10 cellular contexts compared by ENCODE assay signal in the genomic region with DNA sequence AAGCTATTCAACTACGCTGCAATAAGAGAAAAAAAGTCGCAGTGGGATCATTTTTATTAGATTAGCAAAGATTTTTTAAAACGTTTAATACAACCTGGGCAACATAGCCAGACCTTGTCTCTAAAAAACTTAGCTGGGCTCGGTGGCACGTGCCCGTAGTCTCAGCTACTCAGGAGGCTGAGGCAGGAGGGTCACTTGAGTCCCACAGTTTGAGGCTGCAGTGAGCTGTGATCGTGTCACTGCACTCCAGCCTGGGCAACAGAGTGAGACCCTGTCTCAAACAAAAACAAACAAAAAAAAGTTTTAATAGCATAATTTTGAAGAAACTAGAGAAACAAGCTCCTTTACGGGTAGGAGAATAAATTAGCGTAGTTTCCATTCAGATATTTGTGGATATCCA. TPM values are rescaled to one million over a fixed set of nuclear protein-coding genes. Genes with fewer than 3 reads are reported as not detected.
DNase-seq lines count a peak whose midpoint lies in the region; ATAC-seq and TF ChIP-seq lines count a peak whose summit lies in the region.
"Had no signal": no experiment of that assay in that cellular context is flagged by ENCODE, and none has a peak within 500 bp of the region (broad histone marks: within the 10 kb centered on the region; RNA-seq: fewer than 3 reads in every experiment).

No MANE protein-coding gene starts in this region.

- peaks cover 34% of the 10 kb centered on the region for H3K79me2 ChIP-seq in ACC112 (ENCODE audit: control insufficient read depth, insufficient read depth, low read length, unreplicated experiment)

- H3K4me3 Mint-ChIP-seq in HFFc6: peak overlapping the region; percentile 88
- peak overlapping the region; percentile 82 for H3K4me3 Mint-ChIP-seq in activated naive CD8-positive, alpha-beta T cell treated with anti-CD3 and anti-CD28 coated beads, Interleukin-2, amount 50 U/mL, for 24 hours

- peaks cover 20% of the 10 kb centered on the region for H3K4me1 Mint-ChIP-seq in HFFc6 (ENCODE audit: low read depth)
- H3K4me1 Mint-ChIP-seq in activated naive CD8-positive, alpha-beta T cell treated with anti-CD3 and anti-CD28 coated beads, Interleukin-2, amount 50 U/mL, for 24 hours: peaks cover 29% of the 10 kb centered on the region

- peak overlapping the region; percentile 91 for H3K4me3 ChIP-seq in ACC112 (ENCODE audit: low read depth, low read length)
- H3K4me3 ChIP-seq in mesodermal cell (ENCODE audit: extremely low read depth, insufficient read depth, low read length, poor library complexity, severe bottlenecking): peak overlapping the region; percentile 58

- H3K27ac ChIP-seq in ACC112 (ENCODE audit: low read depth, low read length) (peak overlapping the region; percentile 74; the same call in 1 of the 2 replicates), mesodermal cell (ENCODE audit: low read depth, low read length, severe bottlenecking) (no peak overlapping the region)

- peaks cover 3% of the 10 kb centered on the region for H3K27me3 Mint-ChIP-seq in HFFc6 (ENCODE audit: insufficient read depth)
- H3K27me3 Mint-ChIP-seq in activated naive CD8-positive, alpha-beta T cell treated with anti-CD3 and anti-CD28 coated beads, Interleukin-2, amount 50 U/mL, for 24 hours: no peaks in the 10 kb centered on the region

- H3K9me3 ChIP-seq in mesodermal cell (ENCODE audit: control insufficient read depth, low read length): no peaks in the 10 kb centered on the region

- WGBS in mesodermal cell (ENCODE audit: insufficient coverage in 2 of 2), 2 experiments: 86 to 87% methylated on average over 8 of the region's 9 CpGs

- DNase-seq in HFFc6: no peak
- peak; percentile 12 for DNase-seq in activated naive CD8-positive, alpha-beta T cell treated with anti-CD3 and anti-CD28 coated beads, Interleukin-2, amount 50 U/mL, for 24 hours
- no peak for DNase-seq in putamen (ENCODE audit: low spot score)
- no peak for DNase-seq in SK-N-DZ (ENCODE audit: low spot score)
- DNase-seq: DMS 273 treated with DMSO at 0.1 percent for 48 hours; effector CD4-positive, alpha-beta T cell had no signal

- H3K27ac Mint-ChIP-seq in HFFc6: peak overlapping the region; percentile 93
- H3K27ac Mint-ChIP-seq in activated naive CD8-positive, alpha-beta T cell treated with anti-CD3 and anti-CD28 coated beads, Interleukin-2, amount 50 U/mL, for 24 hours: peak overlapping the region; percentile 93

- no peak for ATAC-seq in activated naive CD8-positive, alpha-beta T cell treated with anti-CD3 and anti-CD28 coated beads, Interleukin-2, amount 50 U/mL, for 24 hours
- ATAC-seq in HG03457 (IDR thresholded peaks at IDR 0.05; ENCODE audit: unreplicated experiment): no peak
- no peak for ATAC-seq in GM21447 (IDR thresholded peaks at IDR 0.05; ENCODE audit: unreplicated experiment)

- H3K27me3 ChIP-seq in ACC112 (ENCODE audit: insufficient read depth, low read length): no peaks in the 10 kb centered on the region

- no peak overlapping the region for H2AFZ ChIP-seq in ACC112 (ENCODE audit: low read length, unreplicated experiment)

- no peak for TF ChIP-seq CTCF in HFFc6 (IDR thresholded peaks at IDR 0.05)

- no peaks in the 10 kb centered on the region for H3K36me3 Mint-ChIP-seq in HFFc6 (ENCODE audit: low read depth)
- peaks cover 3% of the 10 kb centered on the region for H3K36me3 Mint-ChIP-seq in activated naive CD8-positive, alpha-beta T cell treated with anti-CD3 and anti-CD28 coated beads, Interleukin-2, amount 50 U/mL, for 24 hours (ENCODE audit: low read depth)

- peaks cover 10% of the 10 kb centered on the region for H3K4me1 ChIP-seq in ACC112 (ENCODE audit: control insufficient read depth, insufficient read depth, low read length, unreplicated experiment)
- H3K4me1 ChIP-seq in mesodermal cell (ENCODE audit: control insufficient read depth, insufficient read depth, low read length, poor library complexity, severe bottlenecking): peaks cover 5% of the 10 kb centered on the region

- H3K9me3 Mint-ChIP-seq in HFFc6: no peaks in the 10 kb centered on the region
- no peaks in the 10 kb centered on the region for H3K9me3 Mint-ChIP-seq in activated naive CD8-positive, alpha-beta T cell treated with anti-CD3 and anti-CD28 coated beads, Interleukin-2, amount 50 U/mL, for 24 hours

- H3K36me3 ChIP-seq in ACC112 (ENCODE audit: insufficient read depth, low read length): no peaks in the 10 kb centered on the region
- no peaks in the 10 kb centered on the region for H3K36me3 ChIP-seq in mesodermal cell (ENCODE audit: control insufficient read depth, insufficient read depth, low read length)

RNA-seq across cellular contexts. Expression of a gene that starts 1.0 kb away (rescaled TPM):
- total RNA-seq in HFFc6 (2021; fragmentation: NEBNext Ultra II Directional; extraction: Animal tissue kit (Norgen Biotek cat#: 25700)): 1 to 10 TPM; 3.4 to 4.9 (median 4.0) TPM
- polyA plus RNA-seq in mesodermal cell (2013, experiment 1 of 2): 7.1 TPM
- 4.8 TPM for polyA plus RNA-seq in mesodermal cell (2013, experiment 2 of 2)
- polyA plus RNA-seq in SK-N-DZ (2014; cell fraction: cytosol; rRNA removed): 2.5 and 3.0 TPM in 2 replicates
- 6.3 and 9.7 TPM in 2 replicates for polyA plus RNA-seq in SK-N-DZ (2014; cell fraction: nucleus; rRNA removed)
